In the genomic region with DNA sequence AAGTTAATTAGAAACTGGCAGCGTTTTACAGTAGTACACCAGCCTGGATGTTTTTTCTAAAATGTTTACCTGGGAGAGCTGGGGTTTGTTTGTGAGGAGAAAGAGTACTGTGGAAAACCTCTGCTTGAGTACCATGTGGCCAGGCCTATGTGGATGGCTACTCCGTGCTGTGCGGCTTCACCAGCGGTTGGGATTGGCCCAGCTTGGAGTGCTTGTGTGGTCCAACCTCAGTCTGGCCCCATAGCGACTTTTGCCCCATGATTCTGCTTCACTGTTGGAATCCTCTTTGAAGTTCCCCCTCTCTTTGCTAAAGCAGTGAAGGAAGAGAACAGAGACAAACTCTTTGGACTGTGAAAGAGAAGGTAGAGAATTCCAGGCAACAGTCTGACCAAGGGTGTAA, we compare ENCODE assay signal across 22 cellular contexts. TPM values are rescaled to one million over a fixed set of nuclear protein-coding genes. Genes with fewer than 3 reads are reported as not detected.
DNase-seq lines count a peak whose midpoint lies in the region; ATAC-seq, FAIRE-seq and TF ChIP-seq lines count a peak whose summit lies in the region.
"Had no signal": no experiment of that assay in that cellular context is flagged by ENCODE, and none has a peak within 500 bp of the region (broad histone marks: within the 10 kb centered on the region; RNA-seq: fewer than 3 reads in every experiment).

No MANE protein-coding gene starts in this region.

- H3K4me3 ChIP-seq in cardiac muscle cell: no peak overlapping the region
- H3K4me3 ChIP-seq in right atrium auricular region: no peak overlapping the region
- no peak overlapping the region for H3K4me3 ChIP-seq in GM23338
- H3K4me3 ChIP-seq: HAP-1 had no signal

- H3K27me3 ChIP-seq in cardiac muscle cell (no peaks in the 10 kb centered on the region), right atrium auricular region (no peaks in the 10 kb centered on the region), GM23338 (ENCODE audit: insufficient read depth) (no peaks in the 10 kb centered on the region)

- no peaks in the 10 kb centered on the region for H3K9me3 ChIP-seq in cardiac muscle cell (ENCODE audit: low read depth)
- H3K9me3 ChIP-seq in right atrium auricular region: no peaks in the 10 kb centered on the region
- H3K9me3 ChIP-seq: HAP-1 had no signal

- no peaks in the 10 kb centered on the region for H4K20me1 ChIP-seq in GM23338 (replicated peaks; ENCODE audit: insufficient read depth)

- FAIRE-seq in GM19239 (lab: Jason Lieb, UNC): no peak
- FAIRE-seq: A204.1, GM12892, GM18507, H1 had no signal

- H3K79me2 ChIP-seq in GM23338 (replicated peaks; ENCODE audit: insufficient read depth): no peaks in the 10 kb centered on the region

- no peak overlapping the region for H3K4me2 ChIP-seq in GM23338

- POLR2A ChIA-PET in activated CD8-positive, alpha-beta T cell treated with anti-CD3 and anti-CD28 coated beads, Interleukin-2, amount 10 ng/mL, durations not matched to agents 7 days and 5 days (lab: Charles Lee): interaction anchor here (0.6 kb wide), 1 partner anchor 16 kb away, joined by 3 read pairs; the partner anchor contains the start of gene CD8A

- H3K27me3 Mint-ChIP-seq in GM23338 (ENCODE audit: insufficient read depth, low read depth, poor library complexity) (no peaks in the 10 kb centered on the region), progenitor cell of endocrine pancreas (no peaks in the 10 kb centered on the region)
- H3K27me3 Mint-ChIP-seq in activated CD8-positive, alpha-beta T cell treated with anti-CD3 and anti-CD28 coated beads, Interleukin-2, amount 10 ng/mL, durations not matched to agents 7 days and 5 days (ENCODE audit: low read depth): no peaks in the 10 kb centered on the region
- H3K27me3 Mint-ChIP-seq: CD4-positive, alpha-beta T cell had no signal

- CTCF ChIA-PET in activated CD8-positive, alpha-beta T cell treated with anti-CD3 and anti-CD28 coated beads, Interleukin-2, amount 10 ng/mL, durations not matched to agents 7 days and 5 days (lab: Charles Lee): interaction anchor here (1.5 to 3.9 kb wide), 2 partner anchors 10 to 21 kb away, joined by 3 to 20 read pairs; no protein-coding TSS in a partner anchor

- peaks cover 25% of the 10 kb centered on the region for H3K36me3 ChIP-seq in cardiac muscle cell
- H3K36me3 ChIP-seq in right atrium auricular region: peaks cover 25% of the 10 kb centered on the region
- peaks cover 23% of the 10 kb centered on the region; the same call in 1 of the 2 replicates for H3K36me3 ChIP-seq in GM23338 (ENCODE audit: insufficient read depth)

- H3K27ac ChIP-seq in cardiac muscle cell (peak overlapping the region; percentile 48), right atrium auricular region (no peak overlapping the region), GM23338 (ENCODE audit: low read depth) (no peak overlapping the region)
- H3K27ac ChIP-seq: C4-2B had no signal

- H3K27ac Mint-ChIP-seq in GM23338 (no peak overlapping the region), progenitor cell of endocrine pancreas (peak overlapping the region; percentile 14)
- H3K27ac Mint-ChIP-seq in activated CD8-positive, alpha-beta T cell treated with anti-CD3 and anti-CD28 coated beads, Interleukin-2, amount 10 ng/mL, durations not matched to agents 7 days and 5 days: peak overlapping the region; percentile 57
- H3K27ac Mint-ChIP-seq: CD4-positive, alpha-beta T cell had no signal

- peak; percentile 35; the same call in 1 of the 3 replicates for ATAC-seq in GM23338
- ATAC-seq in activated CD8-positive, alpha-beta T cell treated with anti-CD3 and anti-CD28 coated beads, Interleukin-2, amount 10 ng/mL, durations not matched to agents 7 days and 5 days: no peak

- H3K4me1 ChIP-seq in cardiac muscle cell (ENCODE audit: low read depth) (peaks cover 22% of the 10 kb centered on the region), right atrium auricular region (peaks cover 0 to 14% of the 10 kb centered on the region in 2 donors), GM23338 (ENCODE audit: insufficient read depth) (no peaks in the 10 kb centered on the region)
- H3K4me1 ChIP-seq: HAP-1 had no signal

- H3K9me2 ChIP-seq in GM23338 (ENCODE audit: insufficient read depth): no peaks in the 10 kb centered on the region

- H3K9me3 Mint-ChIP-seq in GM23338 (no peaks in the 10 kb centered on the region), progenitor cell of endocrine pancreas (ENCODE audit: low read depth) (no peaks in the 10 kb centered on the region)
- H3K9me3 Mint-ChIP-seq in activated CD8-positive, alpha-beta T cell treated with anti-CD3 and anti-CD28 coated beads, Interleukin-2, amount 10 ng/mL, durations not matched to agents 7 days and 5 days (ENCODE audit: insufficient read depth): no peaks in the 10 kb centered on the region
- H3K9me3 Mint-ChIP-seq: CD4-positive, alpha-beta T cell had no signal

- H3F3A ChIP-seq in GM23338 (replicated peaks; ENCODE audit: low read depth): no peaks in the 10 kb centered on the region

- no peak overlapping the region for H3K4me3 Mint-ChIP-seq in GM23338
- H3K4me3 Mint-ChIP-seq in activated CD8-positive, alpha-beta T cell treated with anti-CD3 and anti-CD28 coated beads, Interleukin-2, amount 10 ng/mL, durations not matched to agents 7 days and 5 days: no peak overlapping the region
- no peak overlapping the region for H3K4me3 Mint-ChIP-seq in progenitor cell of endocrine pancreas (ENCODE audit: low read depth)
- H3K4me3 Mint-ChIP-seq: CD4-positive, alpha-beta T cell had no signal

- H3K4me1 Mint-ChIP-seq in GM23338 (peaks cover 21% of the 10 kb centered on the region; the same call in 2 of the 3 replicates), progenitor cell of endocrine pancreas (ENCODE audit: low read depth) (no peaks in the 10 kb centered on the region)
- peaks cover 16% of the 10 kb centered on the region for H3K4me1 Mint-ChIP-seq in activated CD8-positive, alpha-beta T cell treated with anti-CD3 and anti-CD28 coated beads, Interleukin-2, amount 10 ng/mL, durations not matched to agents 7 days and 5 days (ENCODE audit: low read depth)

- DNase-seq in cardiac muscle cell (ENCODE audit: low read depth in 1 of 2, low spot score in 1 of 2) (no peak), right atrium auricular region (ENCODE audit: low spot score) (no peak), GM23338 (ENCODE audit: low spot score) (no peak), progenitor cell of endocrine pancreas (ENCODE audit: low spot score, unreplicated experiment) (no peak), GM19239 (ENCODE audit: insufficient read length, low spot score) (no peak), NCI-H446 treated with DMSO at 0.1 percent for 48 hours (lab: John Stamatoyannopoulos, UW) (no peak), NCI-H1436 (lab: John Stamatoyannopoulos, UW) (no peak)
- no peak for DNase-seq in activated CD8-positive, alpha-beta T cell treated with anti-CD3 and anti-CD28 coated beads, Interleukin-2, amount 10 ng/mL, durations not matched to agents 7 days and 5 days
- DNase-seq: AML-193; CD4-positive, alpha-beta T cell; DMS153; DMS79; GDM1 had no signal

- H3K36me3 Mint-ChIP-seq in GM23338 (ENCODE audit: low read depth): peaks cover 42% of the 10 kb centered on the region
- peaks cover 52% of the 10 kb centered on the region for H3K36me3 Mint-ChIP-seq in activated CD8-positive, alpha-beta T cell treated with anti-CD3 and anti-CD28 coated beads, Interleukin-2, amount 10 ng/mL, durations not matched to agents 7 days and 5 days (ENCODE audit: low read depth)
- peaks cover 22% of the 10 kb centered on the region for H3K36me3 Mint-ChIP-seq in progenitor cell of endocrine pancreas (ENCODE audit: insufficient read depth)

- no peak overlapping the region for H2AFZ ChIP-seq in GM23338

- TF ChIP-seq CTCF in cardiac muscle cell (IDR thresholded peaks at IDR 0.05; ENCODE audit: low read depth, low read length): no peak
- TF ChIP-seq CTCF in right atrium auricular region (IDR thresholded peaks at IDR 0.05): no peak
- no peak for TF ChIP-seq CTCF in GM23338 (conservative IDR thresholded peaks at IDR 0.05; ENCODE audit: low read depth in 2 of 2)
- TF ChIP-seq CTCF in progenitor cell of endocrine pancreas (IDR thresholded peaks at IDR 0.05; ENCODE audit: unreplicated experiment): no peak

TF ChIP-seq in GM23338, 12 proteins besides CTCF, POLR2A, EP300 and RAD21 (continues in another document):
- no peak for TF ChIP-seq ZNF114 (CRISPR knock-in tag; IDR thresholded peaks at IDR 0.05)
- TF ChIP-seq JUNB (IDR thresholded peaks at IDR 0.05; ENCODE audit: unreplicated experiment): no peak
- TF ChIP-seq EZH2 (IDR thresholded peaks at IDR 0.05; ENCODE audit: low read depth, unreplicated experiment): no peak
- no peak for TF ChIP-seq EZH2phosphoT487 (IDR thresholded peaks at IDR 0.05; ENCODE audit: unreplicated experiment)
- no peak for TF ChIP-seq NANOG (IDR thresholded peaks at IDR 0.05; ENCODE audit: borderline replicate concordance)
- TF ChIP-seq STAT1 (IDR thresholded peaks at IDR 0.05; ENCODE audit: unreplicated experiment): no peak

RNA-seq across cellular contexts. Expression of gene CD8A, which starts 15.9 kb away (rescaled TPM):
- total RNA-seq in cardiac muscle cell (0.07 TPM in 1 of 2 replicates, not detected in the other), right atrium auricular region (under 1 TPM; 0.39 to 0.52 TPM), progenitor cell of endocrine pancreas (0.13 and 0.19 TPM in 2 replicates)
- polyA plus RNA-seq in cardiac muscle cell (0.41 TPM in 1 of 2 replicates, not detected in the other), GM23338 (2016; fragmentation: Nextera tagmentation; extraction: Ambion mirVana) (0.12 and 0.19 TPM in 2 replicates)
- 0.24 and 0.54 TPM in 2 replicates for total RNA-seq in GM23338 (2014; rRNA removed; shearing (Covaris generic))
- 100 to 1,000 TPM; 667 to 675 TPM for total RNA-seq in activated CD8-positive, alpha-beta T cell treated with anti-CD3 and anti-CD28 coated beads, Interleukin-2, amount 10 ng/mL, durations not matched to agents 7 days and 5 days
- total RNA-seq: Daoy, HT-29 had no signal
- polyA plus RNA-seq: BJ had no signal

RNA-seq across cellular contexts. Expression of gene RMND5A, which starts 54.8 kb away (rescaled TPM):
- total RNA-seq in cardiac muscle cell: 59.3 and 63.4 TPM in 2 replicates
- polyA plus RNA-seq in cardiac muscle cell: 30.8 and 44.2 TPM in 2 replicates
- 10 to 100 TPM; 71.0 to 76.6 TPM for total RNA-seq in right atrium auricular region
- 79.8 and 87.9 TPM in 2 replicates for total RNA-seq in GM23338 (2014; rRNA removed; shearing (Covaris generic))
- polyA plus RNA-seq in GM23338 (2016; fragmentation: Nextera tagmentation; extraction: Ambion mirVana): 18.6 and 24.0 TPM in 2 replicates
- total RNA-seq in activated CD8-positive, alpha-beta T cell treated with anti-CD3 and anti-CD28 coated beads, Interleukin-2, amount 10 ng/mL, durations not matched to agents 7 days and 5 days: 10 to 100 TPM; 34.4 to 35.2 TPM
- 49.6 and 49.9 TPM in 2 replicates for total RNA-seq in progenitor cell of endocrine pancreas

Comparison
In these comparisons a context has a peak if more than half of its experiments do, and no peak if none do; other contexts are left out.
1. RNA of gene CD8A, which starts 15.9 kb away (total RNA-seq): 667 to 675 TPM in activated CD8-positive, alpha-beta T cell treated with anti-CD3 and anti-CD28 coated beads, Interleukin-2, amount 10 ng/mL, durations not matched to agents 7 days and 5 days; 0.39 to 0.52 TPM in right atrium auricular region, 0.24 to 0.54 TPM in GM23338, 0.13 to 0.19 TPM in progenitor cell of endocrine pancreas and 0.07 TPM in cardiac muscle cell; every median in the first group is over 100 times any median in the second.